In genomic region chr3:42300013-42300412, GRCh38 we compare ENCODE assay signal across 8 cellular contexts. TPM values are rescaled to one million over a fixed set of nuclear protein-coding genes. Genes with fewer than 3 reads are reported as not detected.
A peak's percentile ranks its signal among the peaks of the same experiment; 100 is the strongest.
DNase-seq lines count a peak whose midpoint lies in the region; ATAC-seq and TF ChIP-seq lines count a peak whose summit lies in the region.

No MANE protein-coding gene starts in this region.

- no peaks in the 10 kb centered on the region for H3K36me3 ChIP-seq in adrenal gland (replicated peaks in 1 of 2)
- H3K36me3 ChIP-seq in left lung: no peaks in the 10 kb centered on the region

- intact Hi-C loops in adrenal gland (cut with DNase I) (no loop called here), left lung (cut with DNase I) (no loop called here)

- TF ChIP-seq POLR2A in adrenal gland (IDR thresholded peaks at IDR 0.05): no peak

- peak; percentile 37 for DNase-seq in COLO829 (ENCODE audit: low spot score)
- DNase-seq in HuH-7 (ENCODE audit: low spot score): peak; percentile 45
- DNase-seq in adrenal gland: peak in 6 of 7 donors; percentile 22 to 39 (median 30)
- DNase-seq in left lung: no peak
- DNase-seq in NCI-H2029 treated with DMSO at 0.1 percent for 48 hours (lab: John Stamatoyannopoulos, UW): no peak
- DNase-seq in NCI-H774 (lab: John Stamatoyannopoulos, UW): no peak
- no peak for DNase-seq in hepatic stellate cell (ENCODE audit: low spot score)

- peak; percentile 75 for ATAC-seq in left lung
- no peak for ATAC-seq in HG02763 (IDR thresholded peaks at IDR 0.05; ENCODE audit: unreplicated experiment)

- H3K27me3 ChIP-seq in adrenal gland: peaks cover 7% of the 10 kb centered on the region
- H3K27me3 ChIP-seq in left lung: peaks cover 0 to 11% of the 10 kb centered on the region in 2 donors

- 20 to 26% (median 25%) methylated on average over 3 of the region's 3 CpGs for WGBS in adrenal gland, 4 donors

- H3K9me3 ChIP-seq in adrenal gland (replicated peaks in 1 of 3): no peaks in the 10 kb centered on the region
- no peaks in the 10 kb centered on the region for H3K9me3 ChIP-seq in left lung

- TF ChIP-seq CTCF in adrenal gland (IDR thresholded peaks at IDR 0.05) (no peak), left lung (IDR thresholded peaks at IDR 0.05) (no peak)

- H3K4me1 ChIP-seq in adrenal gland (replicated peaks in 1 of 2) (no peaks in the 10 kb centered on the region), left lung (no peaks in the 10 kb centered on the region)

- H3K4me3 ChIP-seq in adrenal gland (no peak overlapping the region), left lung (no peak overlapping the region)

- H3K27ac ChIP-seq in adrenal gland (no peak overlapping the region), left lung (no peak overlapping the region)

RNA-seq across cellular contexts. Expression of gene CCK, which starts 34.0 kb away (rescaled TPM):
- total RNA-seq in adrenal gland (1 to 10 TPM in 3 of 8 donors, under 1 TPM in 2, not detected in 3; 0.48 to 5.5 (median 1.7) TPM), left lung (under 1 TPM in 1 of 2 donors, not detected in 1; 0.76 TPM)
- polyA plus RNA-seq in adrenal gland: under 1 TPM; 0.13 to 0.48 (median 0.46) TPM

Comparison
In these comparisons a context has a peak if more than half of its experiments do, and no peak if none do; other contexts are left out.
1. DNase-seq: peak in COLO829 (single experiment), HuH-7 (single experiment) and adrenal gland (6 of 7); none in left lung (0 of 2), NCI-H2029 treated with DMSO at 0.1 percent for 48 hours (single experiment), NCI-H774 (single experiment) and hepatic stellate cell (single experiment).